Comparison of ENCODE assay signal across 25 cellular contexts in genomic region chr18:54767094-54767493, GRCh38.
A peak's percentile ranks its signal among the peaks of the same experiment; 100 is the strongest.
DNase-seq lines count a peak whose midpoint lies in the region; ATAC-seq and TF ChIP-seq lines count a peak whose summit lies in the region.
"Had no signal": no experiment of that assay in that cellular context is flagged by ENCODE, and none has a peak within 500 bp of the region (broad histone marks: within the 10 kb centered on the region; RNA-seq: fewer than 3 reads in every experiment).

No MANE protein-coding gene starts in this region.

- no peak overlapping the region for H3K27ac Mint-ChIP-seq in GM23338
- H3K27ac Mint-ChIP-seq: activated CD8-positive, alpha-beta T cell treated with anti-CD3 and anti-CD28 coated beads, Interleukin-2, amount 10 ng/mL, durations not matched to agents 7 days and 5 days; activated naive CD4-positive, alpha-beta T cell treated with anti-CD3 and anti-CD28 coated beads for 36 hours; memory B cell; neural progenitor cell; T-helper 17 cell had no signal

- no peaks in the 10 kb centered on the region for H3K36me3 Mint-ChIP-seq in GM23338 (ENCODE audit: low read depth)
- H3K36me3 Mint-ChIP-seq: memory B cell, neural progenitor cell had no signal

- H3K4me2 ChIP-seq in GM23338 = no peak overlapping the region
- H3K4me2 ChIP-seq: neural progenitor cell, SK-N-SH had no signal

- no peaks in the 10 kb centered on the region for H3F3A ChIP-seq in GM23338 (replicated peaks; ENCODE audit: low read depth)

- WGBS in liver = 26% methylated on average over 1 of the region's 1 CpG
- 30 to 58% (median 33%) methylated on average over 1 of the region's 1 CpG for WGBS in stomach, 5 donors

- ATAC-seq in GM19324 (IDR thresholded peaks at IDR 0.05; ENCODE audit: low FRiP score, unreplicated experiment) (no peak), GM23338 (no peak)
- ATAC-seq: activated CD8-positive, alpha-beta T cell treated with anti-CD3 and anti-CD28 coated beads, Interleukin-2, amount 10 ng/mL, durations not matched to agents 7 days and 5 days; heart right ventricle; right cardiac atrium; T-helper 17 cell had no signal

- H3K27ac ChIP-seq in VCaP (peak overlapping the region; percentile 99), liver (ENCODE audit: low read depth in 1 of 2, low read length in 2 of 2) (peak overlapping the region; percentile 9 to 51), stomach (peak overlapping the region; percentile 66 to 80 (median 76)), GM23338 (ENCODE audit: low read depth) (no peak overlapping the region)
- H3K27ac ChIP-seq: dorsolateral prefrontal cortex, heart right ventricle, neural progenitor cell, tibial artery had no signal

- peak; percentile 46 to 55 for TF ChIP-seq RAD21 in liver (IDR thresholded peaks at IDR 0.05)

- H2AFZ ChIP-seq in GM23338 = no peak overlapping the region
- H2AFZ ChIP-seq: neural progenitor cell had no signal

- H3K9me2 ChIP-seq in GM23338 (ENCODE audit: insufficient read depth) = no peaks in the 10 kb centered on the region; the same call in 1 of the 2 replicates
- H3K9me2 ChIP-seq: SK-N-SH had no signal

- TF ChIP-seq POLR2A in stomach (IDR thresholded peaks at IDR 0.05) = no peak

- TF ChIP-seq EP300 in stomach (IDR thresholded peaks at IDR 0.05) = no peak

- intact Hi-C loops in stomach (cut with DNase I; ENCODE audit: low total_unique reads) = no loop called here

- H3K27me3 ChIP-seq in liver (ENCODE audit: control insufficient read depth in 4 of 4, insufficient read depth in 4 of 4, low read length in 3 of 4) = no peaks in the 10 kb centered on the region
- H3K27me3 ChIP-seq in stomach = no peaks in the 10 kb centered on the region
- no peaks in the 10 kb centered on the region for H3K27me3 ChIP-seq in GM23338 (ENCODE audit: insufficient read depth)
- H3K27me3 ChIP-seq: dorsolateral prefrontal cortex, neural progenitor cell, tibial artery had no signal

- no peak overlapping the region for H3K9ac ChIP-seq in liver (ENCODE audit: low read depth in 1 of 2, low read length in 2 of 2)
- H3K9ac ChIP-seq: neural progenitor cell, SK-N-SH had no signal

- no peak overlapping the region for H3K4me3 Mint-ChIP-seq in GM23338
- H3K4me3 Mint-ChIP-seq: activated CD8-positive, alpha-beta T cell treated with anti-CD3 and anti-CD28 coated beads, Interleukin-2, amount 10 ng/mL, durations not matched to agents 7 days and 5 days; activated naive CD4-positive, alpha-beta T cell treated with anti-CD3 and anti-CD28 coated beads for 36 hours; memory B cell; neural progenitor cell; T-helper 17 cell had no signal

- no peak for TF ChIP-seq CTCF in VCaP (conservative IDR thresholded peaks at IDR 0.05)
- TF ChIP-seq CTCF in liver (IDR thresholded peaks at IDR 0.05; ENCODE audit: low read depth, low read length, missing input control) = no peak
- TF ChIP-seq CTCF in stomach (IDR thresholded peaks at IDR 0.05) = no peak
- TF ChIP-seq CTCF in GM23338 (conservative IDR thresholded peaks at IDR 0.05; ENCODE audit: low read depth in 2 of 2) = no peak

- no peaks in the 10 kb centered on the region for H4K20me1 ChIP-seq in GM23338 (replicated peaks; ENCODE audit: insufficient read depth)

- no peaks in the 10 kb centered on the region for H3K36me3 ChIP-seq in liver (ENCODE audit: control insufficient read depth in 4 of 4, insufficient read depth in 3 of 4, low read depth in 1 of 4, low read length in 3 of 4)
- H3K36me3 ChIP-seq in stomach = no peaks in the 10 kb centered on the region
- H3K36me3 ChIP-seq in GM23338 (ENCODE audit: insufficient read depth) = no peaks in the 10 kb centered on the region
- H3K36me3 ChIP-seq: heart right ventricle, neural progenitor cell, tibial artery had no signal

- H3K9me3 Mint-ChIP-seq in GM23338 = no peaks in the 10 kb centered on the region
- H3K9me3 Mint-ChIP-seq: activated naive CD4-positive, alpha-beta T cell treated with anti-CD3 and anti-CD28 coated beads for 36 hours; neural progenitor cell had no signal

- peaks cover 36% of the 10 kb centered on the region for H3K4me1 Mint-ChIP-seq in GM23338
- H3K4me1 Mint-ChIP-seq: memory B cell, neural progenitor cell, T-helper 17 cell had no signal

- peaks cover 0 to 32% (median 10%) of the 10 kb centered on the region in 4 donors for H3K4me1 ChIP-seq in liver (ENCODE audit: control insufficient read depth in 4 of 4, insufficient read depth in 4 of 4, low read length in 3 of 4)
- H3K4me1 ChIP-seq in stomach = peaks cover 18 to 42% (median 23%) of the 10 kb centered on the region in 4 donors
- H3K4me1 ChIP-seq in GM23338 (ENCODE audit: insufficient read depth) = peaks cover 28% of the 10 kb centered on the region
- H3K4me1 ChIP-seq: heart right ventricle, neural progenitor cell, tibial artery had no signal

- H3K9me3 ChIP-seq in liver (ENCODE audit: control insufficient read depth in 4 of 4, low read length in 3 of 4) (no peaks in the 10 kb centered on the region), stomach (no peaks in the 10 kb centered on the region)
- H3K9me3 ChIP-seq: heart right ventricle, SK-N-SH, tibial artery had no signal

- H3K79me2 ChIP-seq in GM23338 (replicated peaks; ENCODE audit: insufficient read depth) = no peaks in the 10 kb centered on the region

- peaks cover 1% of the 10 kb centered on the region for H3K27me3 Mint-ChIP-seq in GM23338 (ENCODE audit: insufficient read depth, low read depth, poor library complexity)
- H3K27me3 Mint-ChIP-seq: T-helper 17 cell had no signal

- H3K4me3 ChIP-seq in liver (ENCODE audit: low read depth in 1 of 3, low read length in 3 of 3) (no peak overlapping the region), stomach (no peak overlapping the region), GM23338 (no peak overlapping the region)
- H3K4me3 ChIP-seq: dorsolateral prefrontal cortex, heart right ventricle, neural progenitor cell, tibial artery had no signal

- DNase-seq in DMS53 treated with DMSO at 0.1 percent for 48 hours (lab: John Stamatoyannopoulos, UW; ENCODE audit: unreplicated experiment) (peak; percentile 92), stomach (peak; percentile 47), NCI-H146 treated with DMSO at 0.1 percent for 48 hours (lab: John Stamatoyannopoulos, UW; ENCODE audit: unreplicated experiment) (no peak), GM23338 (ENCODE audit: low spot score) (no peak), 8988T (no peak)
- DNase-seq: activated CD8-positive, alpha-beta T cell treated with anti-CD3 and anti-CD28 coated beads, Interleukin-2, amount 10 ng/mL, durations not matched to agents 7 days and 5 days; activated naive CD4-positive, alpha-beta T cell treated with anti-CD3 and anti-CD28 coated beads for 36 hours; C1 segment of cervical spinal cord; DMS79 treated with DMSO at 0.1 percent for 48 hours; dorsolateral prefrontal cortex; GF-D8; heart right ventricle; NCI-H1694; NCI-H2171; right cardiac atrium; SK-N-SH; stimulated activated CD4-positive, alpha-beta T cell treated with anti-CD3 and anti-CD28 coated beads, Interleukin-12 subunit alpha, Interleukin-12 subunit beta, amount 100 ng/mL, for 4 hours; stimulated activated CD4-positive, alpha-beta T cell treated with anti-CD3 and anti-CD28 coated beads, Interleukin-2, amount 100 ng/mL, for 48 hours; T-helper 17 cell; tibial artery had no signal

TF ChIP-seq in liver, 16 proteins besides CTCF, POLR2A, EP300 and RAD21 (continues in another document):
- TF ChIP-seq TAF1 (conservative IDR thresholded peaks at IDR 0.05) (peak; percentile 8), EGR1 (IDR thresholded peaks at IDR 0.05; ENCODE audit: low read depth in 2 of 2) (no peak), MAX (IDR thresholded peaks at IDR 0.05) (peak; percentile 77)

TF ChIP-seq in GM23338, 12 proteins besides CTCF, POLR2A, EP300 and RAD21 (continues in another document):
- TF ChIP-seq ZNF331 (CRISPR knock-in tag; IDR thresholded peaks at IDR 0.05; ENCODE audit: low read depth) (no peak), ZNF114 (CRISPR knock-in tag; IDR thresholded peaks at IDR 0.05) (no peak)

Comparison
In these comparisons a context has a peak if more than half of its experiments do, and no peak if none do; other contexts are left out.
1. DNase-seq: peak in DMS53 treated with DMSO at 0.1 percent for 48 hours (single experiment) and stomach (single experiment); none in NCI-H146 treated with DMSO at 0.1 percent for 48 hours (single experiment), GM23338 (single experiment) and 8988T (single experiment).